Comparison of ENCODE assay signal across 1 cellular context in genomic region chr2:128602038-128602698, GRCh38.
TF ChIP-seq lines count a peak whose summit lies in the region.

No MANE protein-coding gene starts in this region.

TF ChIP-seq in GM23338, 12 proteins besides CTCF, POLR2A, EP300 and RAD21 (continued from another document):
- TF ChIP-seq ZNF462 (CRISPR knock-in tag; IDR thresholded peaks at IDR 0.05) (no peak), ZNF331 (CRISPR knock-in tag; IDR thresholded peaks at IDR 0.05; ENCODE audit: low read depth) (no peak), NANOG (IDR thresholded peaks at IDR 0.05; ENCODE audit: borderline replicate concordance) (no peak)
